ENCODE assay signal across 8 cellular contexts in genomic region chr2:6917071-6917760, GRCh38. TPM values are rescaled to one million over a fixed set of nuclear protein-coding genes. Genes with fewer than 3 reads are reported as not detected.
DNase-seq lines count a peak whose midpoint lies in the region; FAIRE-seq and TF ChIP-seq lines count a peak whose summit lies in the region.

Gene RNF144A (plus strand): TSS chr2:6917412. CDS start chr2:6996927, 79,515 bp downstream.

- H3K27me3 Mint-ChIP-seq in T-helper 2 cell treated with Interferon-gamma antibody and Interleukin-4, amounts not matched to agents 5 μg/mL and 100 μg/mL, for 36 hours (ENCODE audit: low read depth), result peaks cover 2% of the 10 kb centered on the region

- no peak within 1 kb of the TSS for H3K27ac ChIP-seq in GM23248
- no peak within 1 kb of the TSS for H3K27ac ChIP-seq in skeletal muscle tissue (ENCODE audit: low read depth, low read length)

- WGBS in GM23248 (ENCODE audit: low coverage in 1 of 2, low lambda C conversion rate in 2 of 2, missing lambda C conversion rate in 2 of 2), 2 experiments, result 22 to 36% methylated on average over 12 to 22 of the region's 90 CpGs

- no peaks in the 10 kb centered on the region for H3K79me2 ChIP-seq in GM23248 (ENCODE audit: insufficient read depth)

- no peaks in the 10 kb centered on the region for H3K9me3 ChIP-seq in GM23248 (ENCODE audit: low read depth)
- no peaks in the 10 kb centered on the region for H3K9me3 ChIP-seq in skeletal muscle tissue (ENCODE audit: control insufficient read depth in 3 of 3, low read length in 3 of 3)

- no peaks in the 10 kb centered on the region; the same call in 1 of the 2 replicates for H3K36me3 ChIP-seq in GM06990 (ENCODE audit: control insufficient read depth, insufficient read depth, low read length)
- H3K36me3 ChIP-seq in GM23248 (ENCODE audit: low read depth), result no peaks in the 10 kb centered on the region
- no peaks in the 10 kb centered on the region for H3K36me3 ChIP-seq in skeletal muscle tissue (ENCODE audit: control insufficient read depth in 3 of 3, insufficient read depth in 3 of 3, low read length in 3 of 3)

- peaks cover 59% of the 10 kb centered on the region for H3K4me1 Mint-ChIP-seq in T-helper 2 cell treated with Interferon-gamma antibody and Interleukin-4, amounts not matched to agents 5 μg/mL and 100 μg/mL, for 36 hours (ENCODE audit: low read depth)

- H3F3A ChIP-seq in GM23248 (ENCODE audit: insufficient read depth), result peaks cover 7% of the 10 kb centered on the region; the same call in 1 of the 2 replicates

- H3K27ac Mint-ChIP-seq in T-helper 2 cell treated with Interferon-gamma antibody and Interleukin-4, amounts not matched to agents 5 μg/mL and 100 μg/mL, for 36 hours, result peak within 1 kb of the TSS; percentile 75

- peak within 1 kb of the TSS; percentile 80 for H2AFZ ChIP-seq in GM23248

- H3K4me2 ChIP-seq in GM23248 (ENCODE audit: unreplicated experiment), result peak within 1 kb of the TSS; percentile 51

- in situ Hi-C loops in GM23248 (cut with MboI), result no loop called here
- in situ Hi-C loops in astrocyte of the spinal cord (cut with HindIII; ENCODE audit: low sequenced_read_pairs), result loop anchor here (25.0 kb wide), 1 partner anchor 95 kb away; no protein-coding TSS in a partner anchor

- peak within 1 kb of the TSS; percentile 69 for H3K9ac ChIP-seq in GM23248
- peak within 1 kb of the TSS; percentile 47 to 82 (median 67) for H3K9ac ChIP-seq in skeletal muscle tissue (ENCODE audit: low read depth in 1 of 3, low read length in 3 of 3)

- FAIRE-seq in RCC 7860 (lab: Jason Lieb, UNC), result no peak

- H3K4me3 ChIP-seq in GM06990 (replicated peaks; ENCODE audit: low read depth, low read length) (peak within 1 kb of the TSS; percentile 60), GM23248 (peak within 1 kb of the TSS; percentile 76), LNCaP clone FGC (ENCODE audit: low read depth, low read length) (peak within 1 kb of the TSS; percentile 52), astrocyte of the spinal cord (ENCODE audit: low read depth, low read length) (peak within 1 kb of the TSS; percentile 52), iPS-11a (ENCODE audit: low read depth, low read length) (peak within 1 kb of the TSS; percentile 55), skeletal muscle tissue (ENCODE audit: low read length in 3 of 3) (peak within 1 kb of the TSS; percentile 60 to 73 (median 73))

- H3K9me3 Mint-ChIP-seq in T-helper 2 cell treated with Interferon-gamma antibody and Interleukin-4, amounts not matched to agents 5 μg/mL and 100 μg/mL, for 36 hours, result peaks cover 12% of the 10 kb centered on the region

- H3K4me1 ChIP-seq in GM23248 (ENCODE audit: insufficient read depth) (no peaks in the 10 kb centered on the region), skeletal muscle tissue (ENCODE audit: control insufficient read depth in 3 of 3, insufficient read depth in 3 of 3, low read length in 3 of 3) (peaks cover 18 to 32% (median 22%) of the 10 kb centered on the region in 3 donors)

- H3K27me3 ChIP-seq in GM06990 (replicated peaks; ENCODE audit: control insufficient read depth, insufficient read depth, low read length) (no peaks in the 10 kb centered on the region), GM23248 (replicated peaks; ENCODE audit: insufficient read depth) (no peaks in the 10 kb centered on the region; the same call in 1 of the 2 replicates), skeletal muscle tissue (ENCODE audit: control insufficient read depth in 3 of 3, insufficient read depth in 3 of 3, low read length in 3 of 3) (no peaks in the 10 kb centered on the region)

- no peaks in the 10 kb centered on the region for H3K9me2 ChIP-seq in GM23248 (ENCODE audit: insufficient read depth)

- peak within 1 kb of the TSS; percentile 84 for H3K4me3 Mint-ChIP-seq in T-helper 2 cell treated with Interferon-gamma antibody and Interleukin-4, amounts not matched to agents 5 μg/mL and 100 μg/mL, for 36 hours

- DNase-seq in GM06990 (ENCODE audit: extremely low read depth, insufficient read length) (peak; percentile 70), GM23248 (peak; percentile 82), LNCaP clone FGC (ENCODE audit: low read depth) (no peak), astrocyte of the spinal cord (ENCODE audit: low read depth, low spot score) (peak; percentile 40), RCC 7860 (ENCODE audit: low spot score) (no peak)
- peak; percentile 77 for DNase-seq in T-helper 2 cell treated with Interferon-gamma antibody and Interleukin-4, amounts not matched to agents 5 μg/mL and 100 μg/mL, for 36 hours (ENCODE audit: low spot score)

- TF ChIP-seq CTCF in GM06990 (IDR thresholded peaks at IDR 0.05; ENCODE audit: insufficient read depth, low read length, poor library complexity, severe bottlenecking) (peak; percentile 26), LNCaP clone FGC (IDR thresholded peaks at IDR 0.05; ENCODE audit: control insufficient read depth, extremely low read depth, insufficient read depth) (peak; percentile 58), astrocyte of the spinal cord (IDR thresholded peaks at IDR 0.05; ENCODE audit: low read depth, low read length) (peak; percentile 23)

- H4K20me1 ChIP-seq in GM23248 (ENCODE audit: insufficient read depth), result no peaks in the 10 kb centered on the region

- peaks cover 52% of the 10 kb centered on the region for H3K36me3 Mint-ChIP-seq in T-helper 2 cell treated with Interferon-gamma antibody and Interleukin-4, amounts not matched to agents 5 μg/mL and 100 μg/mL, for 36 hours (ENCODE audit: low read depth)

RNA-seq across cellular contexts. Expression of gene RNF144A, which starts in this region (rescaled TPM):
- 3.5 and 5.7 TPM in 2 replicates for total RNA-seq in GM23248 (2014; rRNA removed; shearing (Covaris generic))
- 0.60 and 0.67 TPM in 2 replicates for polyA plus RNA-seq in GM23248 (2016; fragmentation: Nextera tagmentation; extraction: Ambion mirVana)
- 16.2 TPM for total RNA-seq in skeletal muscle tissue

Comparison
In these comparisons a context has a peak if more than half of its experiments do, and no peak if none do; other contexts are left out.
1. DNase-seq: peak in GM06990 (single experiment), GM23248 (single experiment), T-helper 2 cell treated with Interferon-gamma antibody and Interleukin-4, amounts not matched to agents 5 μg/mL and 100 μg/mL, for 36 hours (single experiment) and astrocyte of the spinal cord (single experiment); none in LNCaP clone FGC (single experiment) and RCC 7860 (single experiment).
2. Peak in every context shown above with its lines, with median percentiles within 50 percentile points of each other: H3K4me3 ChIP-seq and CTCF ChIP-seq.